16 cellular contexts compared by ENCODE assay signal in genomic region chr19:16454519-16454918, GRCh38. TPM values are rescaled to one million over a fixed set of nuclear protein-coding genes. Genes with fewer than 3 reads are reported as not detected.
A peak's percentile ranks its signal among the peaks of the same experiment; 100 is the strongest.
DNase-seq lines count a peak whose midpoint lies in the region; ATAC-seq and TF ChIP-seq lines count a peak whose summit lies in the region.
"Had no signal": no experiment of that assay in that cellular context is flagged by ENCODE, and none has a peak within 500 bp of the region (broad histone marks: within the 10 kb centered on the region; RNA-seq: fewer than 3 reads in every experiment).

No MANE protein-coding gene starts in this region.

- peaks cover 3% of the 10 kb centered on the region for H3K9me3 Mint-ChIP-seq in T-helper 2 cell treated with Interferon-gamma antibody and Interleukin-4, amounts not matched to agents 5 μg/mL and 100 μg/mL, for 36 hours
- H3K9me3 Mint-ChIP-seq in naive thymus-derived CD8-positive, alpha-beta T cell: peaks cover 0 to 5% (median 0%) of the 10 kb centered on the region in 9 donors

- intact Hi-C loops in dorsolateral prefrontal cortex (cut with DNase I): no loop called here

- H3K4me1 Mint-ChIP-seq in T-helper 2 cell treated with Interferon-gamma antibody and Interleukin-4, amounts not matched to agents 5 μg/mL and 100 μg/mL, for 36 hours (ENCODE audit: low read depth): peaks cover 27% of the 10 kb centered on the region
- H3K4me1 Mint-ChIP-seq in naive thymus-derived CD8-positive, alpha-beta T cell: peaks cover 38 to 65% (median 61%) of the 10 kb centered on the region in 4 donors

- TF ChIP-seq CTCF in dorsolateral prefrontal cortex (IDR thresholded peaks at IDR 0.05 in 54 of 56, conservative IDR thresholded peaks at IDR 0.05 in 2 of 56; ENCODE audit: low read depth in 1 of 56, partially characterized antibody in 56 of 56) (no peak), thoracic aorta (IDR thresholded peaks at IDR 0.05) (no peak)

- no peak for DNase-seq in T-helper 2 cell treated with Interferon-gamma antibody and Interleukin-4, amounts not matched to agents 5 μg/mL and 100 μg/mL, for 36 hours (ENCODE audit: low spot score)
- DNase-seq in T-helper 2 cell: no peak
- no peak for DNase-seq in dorsolateral prefrontal cortex
- no peak for DNase-seq in naive thymus-derived CD8-positive, alpha-beta T cell
- DNase-seq in thoracic aorta (ENCODE audit: low spot score): no peak
- no peak for DNase-seq in stimulated activated CD4-positive, alpha-beta T cell treated with anti-CD3 and anti-CD28 coated beads, Interleukin-4, amount 100 ng/mL, for 24 hours
- no peak for DNase-seq in G401 (ENCODE audit: low spot score)
- DNase-seq: activated CD4-positive, alpha-beta T cell treated with anti-CD3 and anti-CD28 coated beads, Interleukin-2, amount 50 U/mL, for 48 hours; KG1; stimulated activated naive CD8-positive, alpha-beta T cell treated with anti-CD3 and anti-CD28 coated beads, Interleukin-15, Interleukin-2, amounts not matched to agents 100 U/mL and 50 U/mL, for 24 hours had no signal

- H3K9me3 ChIP-seq in thoracic aorta: no peaks in the 10 kb centered on the region

- no peaks in the 10 kb centered on the region for H3K36me3 ChIP-seq in thoracic aorta

- H3K4me1 ChIP-seq in thoracic aorta (ENCODE audit: control insufficient read depth in 1 of 2, low read depth in 2 of 2): peaks cover 30 to 45% of the 10 kb centered on the region in 2 donors

- no peaks in the 10 kb centered on the region for H3K27me3 ChIP-seq in dorsolateral prefrontal cortex
- no peaks in the 10 kb centered on the region for H3K27me3 ChIP-seq in thoracic aorta (replicated peaks; ENCODE audit: insufficient read depth)

- H3K27ac ChIP-seq in dorsolateral prefrontal cortex: peak overlapping the region in 49 of 59 donors; percentile 1 to 78 (median 46)
- H3K27ac ChIP-seq in thoracic aorta: peak overlapping the region; percentile 1 to 30
- H3K27ac ChIP-seq: 22Rv1 had no signal

- peaks cover 4% of the 10 kb centered on the region for H3K36me3 Mint-ChIP-seq in T-helper 2 cell treated with Interferon-gamma antibody and Interleukin-4, amounts not matched to agents 5 μg/mL and 100 μg/mL, for 36 hours (ENCODE audit: low read depth)
- peaks cover 3 to 7% (median 5%) of the 10 kb centered on the region in 3 donors for H3K36me3 Mint-ChIP-seq in naive thymus-derived CD8-positive, alpha-beta T cell

- H3K4me3 Mint-ChIP-seq in T-helper 2 cell treated with Interferon-gamma antibody and Interleukin-4, amounts not matched to agents 5 μg/mL and 100 μg/mL, for 36 hours: no peak overlapping the region
- no peak overlapping the region for H3K4me3 Mint-ChIP-seq in naive thymus-derived CD8-positive, alpha-beta T cell

- H3K4me3 ChIP-seq in dorsolateral prefrontal cortex: no peak overlapping the region
- H3K4me3 ChIP-seq in thoracic aorta: no peak overlapping the region

- no peak for ATAC-seq in naive thymus-derived CD8-positive, alpha-beta T cell
- ATAC-seq in thoracic aorta (ENCODE audit: insufficient number of reproducible peaks, low FRiP score, low read depth) (no peak), HG03135 (IDR thresholded peaks at IDR 0.05; ENCODE audit: unreplicated experiment) (no peak)
- ATAC-seq: stimulated activated naive CD8-positive, alpha-beta T cell treated with anti-CD3 and anti-CD28 coated beads, Interleukin-15, Interleukin-2, amounts not matched to agents 100 U/mL and 50 U/mL, for 24 hours had no signal

- peak overlapping the region; percentile 23 for H3K27ac Mint-ChIP-seq in T-helper 2 cell treated with Interferon-gamma antibody and Interleukin-4, amounts not matched to agents 5 μg/mL and 100 μg/mL, for 36 hours
- peak overlapping the region in 7 of 10 donors; percentile 22 to 91 (median 61) for H3K27ac Mint-ChIP-seq in naive thymus-derived CD8-positive, alpha-beta T cell

- in situ Hi-C loops in G401 (cut with HindIII; ENCODE audit: low sequenced_read_pairs): no loop called here

- H3K27me3 Mint-ChIP-seq in T-helper 2 cell treated with Interferon-gamma antibody and Interleukin-4, amounts not matched to agents 5 μg/mL and 100 μg/mL, for 36 hours (ENCODE audit: low read depth): no peaks in the 10 kb centered on the region
- H3K27me3 Mint-ChIP-seq in naive thymus-derived CD8-positive, alpha-beta T cell: no peaks in the 10 kb centered on the region

- POLR2A ChIA-PET in naive thymus-derived CD8-positive, alpha-beta T cell (lab: Charles Lee): no interaction called here

RNA-seq across cellular contexts. Expression of gene EPS15L1, which starts 17.3 kb away (rescaled TPM):
- total RNA-seq in dorsolateral prefrontal cortex (100 to 1,000 TPM in 18 of 120 experiments, 10 to 100 TPM in 102; 66.1 to 116 (median 85.9) TPM), thoracic aorta (10 to 100 TPM; 13.7 to 31.7 TPM)
- 10 to 100 TPM; 47.0 to 47.9 TPM for total RNA-seq in naive thymus-derived CD8-positive, alpha-beta T cell
- polyA plus RNA-seq in naive thymus-derived CD8-positive, alpha-beta T cell: 1 to 10 TPM; 6.8 to 9.6 (median 8.5) TPM
- total RNA-seq in G401 (2014; rRNA removed; shearing (Covaris generic)): 14.9 and 20.7 TPM in 2 replicates

RNA-seq across cellular contexts. Expression of gene CALR3, which starts 41.4 kb away (rescaled TPM):
- total RNA-seq in dorsolateral prefrontal cortex: under 1 TPM in 2 of 120 experiments, not detected in 118; 0.51 to 0.90 TPM
- total RNA-seq in naive thymus-derived CD8-positive, alpha-beta T cell: not detected
- not detected for polyA plus RNA-seq in naive thymus-derived CD8-positive, alpha-beta T cell
- total RNA-seq in thoracic aorta: not detected
- total RNA-seq in G401 (2014; rRNA removed; shearing (Covaris generic)): not detected in 2 replicates
- total RNA-seq: frontal cortex; NCI-H460; T-helper 2 cell treated with Interferon-gamma antibody and Interleukin-4, amounts not matched to agents 100 ng/mL and 5 ng/mL, for 36 hours had no signal
- polyA plus RNA-seq: keratinocyte had no signal

RNA-seq across cellular contexts. Expression of gene C19orf44, which starts 41.7 kb away (rescaled TPM):
- total RNA-seq in dorsolateral prefrontal cortex (10 to 100 TPM in 26 of 120 experiments, 1 to 10 TPM in 94; 3.5 to 13.9 (median 7.9) TPM), thoracic aorta (1 to 10 TPM; 4.9 to 6.1 TPM)
- 1 to 10 TPM; 4.1 to 4.4 TPM for total RNA-seq in naive thymus-derived CD8-positive, alpha-beta T cell
- 1 to 10 TPM in 1 of 3 donors, under 1 TPM in 1, not detected in 1; 0.23 to 2.0 TPM for polyA plus RNA-seq in naive thymus-derived CD8-positive, alpha-beta T cell
- 7.3 and 8.9 TPM in 2 replicates for total RNA-seq in G401 (2014; rRNA removed; shearing (Covaris generic))
